8 cellular contexts compared by ENCODE assay signal in genomic region chr4:37389967-37390580, GRCh38.
A peak's percentile ranks its signal among the peaks of the same experiment; 100 is the strongest.
DNase-seq lines count a peak whose midpoint lies in the region; ATAC-seq, FAIRE-seq and TF ChIP-seq lines count a peak whose summit lies in the region.

No MANE protein-coding gene starts in this region.

- H3K4me1 ChIP-seq in DOHH2 (ENCODE audit: control insufficient read depth, low read length) (no peaks in the 10 kb centered on the region), astrocyte (ENCODE audit: insufficient read depth, low read length) (no peaks in the 10 kb centered on the region), kidney (ENCODE audit: control insufficient read depth in 1 of 2, insufficient read depth in 1 of 2, low read depth in 1 of 2, low read length in 2 of 2) (no peaks in the 10 kb centered on the region)

- H3K9me3 Mint-ChIP-seq in astrocyte (ENCODE audit: unreplicated experiment) (no peaks in the 10 kb centered on the region), type B pancreatic cell (no peaks in the 10 kb centered on the region)

- H3K36me3 ChIP-seq in DOHH2 (ENCODE audit: control insufficient read depth, low read length) (no peaks in the 10 kb centered on the region), astrocyte (ENCODE audit: insufficient read depth, low read length) (no peaks in the 10 kb centered on the region), kidney (ENCODE audit: control insufficient read depth in 1 of 2, insufficient read depth in 2 of 2, low read length in 2 of 2) (no peaks in the 10 kb centered on the region)

- H3K79me2 ChIP-seq in DOHH2 (ENCODE audit: control insufficient read depth, low read length) (no peaks in the 10 kb centered on the region), astrocyte (ENCODE audit: insufficient read depth, low read length) (no peaks in the 10 kb centered on the region)

- H3K27ac Mint-ChIP-seq in astrocyte (ENCODE audit: unreplicated experiment) (no peak overlapping the region), type B pancreatic cell (no peak overlapping the region)

- TF ChIP-seq CTCF in DOHH2 (IDR thresholded peaks at IDR 0.05; ENCODE audit: low read depth, low read length, poor library complexity, severe bottlenecking): peak; percentile 51
- peak; percentile 69 for TF ChIP-seq CTCF in astrocyte (IDR thresholded peaks at IDR 0.05; ENCODE audit: insufficient read depth, low read depth, low read length)
- peak; percentile 71 for TF ChIP-seq CTCF in kidney (IDR thresholded peaks at IDR 0.05; ENCODE audit: borderline replicate concordance, extremely low read depth, insufficient read depth)
- TF ChIP-seq CTCF in type B pancreatic cell (conservative IDR thresholded peaks at IDR 0.05): peak; percentile 94

- peaks cover 9% of the 10 kb centered on the region for H3K4me1 Mint-ChIP-seq in astrocyte (ENCODE audit: low read depth, unreplicated experiment)
- no peaks in the 10 kb centered on the region for H3K4me1 Mint-ChIP-seq in type B pancreatic cell (ENCODE audit: unreplicated experiment)

- ATAC-seq in GM19025 (IDR thresholded peaks at IDR 0.05; ENCODE audit: low read depth, unreplicated experiment) (peak; percentile 59), HG03139 (IDR thresholded peaks at IDR 0.05; ENCODE audit: unreplicated experiment) (peak; percentile 52)

- no peaks in the 10 kb centered on the region for H4K20me1 ChIP-seq in DOHH2 (ENCODE audit: control insufficient read depth, insufficient read depth, low read depth, low read length)
- H4K20me1 ChIP-seq in astrocyte (ENCODE audit: insufficient read depth, low read length): no peaks in the 10 kb centered on the region

- no peak for FAIRE-seq in astrocyte (lab: Jason Lieb, UNC)
- FAIRE-seq in kidney (lab: Jason Lieb, UNC): peak; percentile 80
- no peak for FAIRE-seq in H54 (lab: Jason Lieb, UNC)

- DNase-seq in NCI-H446 (lab: John Stamatoyannopoulos, UW): peak; percentile 50 to 75
- peak; percentile 12 for DNase-seq in astrocyte (ENCODE audit: low read depth)
- DNase-seq in kidney: no peak
- no peak for DNase-seq in type B pancreatic cell (ENCODE audit: extremely low spot score, unreplicated experiment)
- no peak for DNase-seq in H54 (ENCODE audit: insufficient read length, low spot score)

- peaks cover 6% of the 10 kb centered on the region for H3K27me3 Mint-ChIP-seq in astrocyte (ENCODE audit: low read depth, unreplicated experiment)
- H3K27me3 Mint-ChIP-seq in type B pancreatic cell: peaks cover 3% of the 10 kb centered on the region

- H3K4me3 Mint-ChIP-seq in astrocyte (ENCODE audit: unreplicated experiment) (no peak overlapping the region), type B pancreatic cell (no peak overlapping the region)

- H3K27me3 ChIP-seq in DOHH2 (ENCODE audit: control insufficient read depth, low read length) (no peaks in the 10 kb centered on the region), astrocyte (ENCODE audit: insufficient read depth, low read length) (no peaks in the 10 kb centered on the region)

- H3K27ac ChIP-seq in DOHH2 (ENCODE audit: low read depth, low read length) (no peak overlapping the region), astrocyte (ENCODE audit: low read depth, low read length) (no peak overlapping the region), kidney (ENCODE audit: low read depth in 2 of 2, low read length in 2 of 2) (no peak overlapping the region)

- no peaks in the 10 kb centered on the region for H3F3A ChIP-seq in DOHH2 (ENCODE audit: control insufficient read depth, insufficient read depth)

- H3K9ac ChIP-seq in astrocyte (ENCODE audit: low read length): no peak overlapping the region
- H3K9ac ChIP-seq in kidney (ENCODE audit: low read length in 2 of 2): no peak overlapping the region

- H3K4me2 ChIP-seq in DOHH2 (ENCODE audit: low read length) (no peak overlapping the region), astrocyte (ENCODE audit: low read length) (no peak overlapping the region)

- no peak overlapping the region for H2AFZ ChIP-seq in astrocyte (ENCODE audit: low read depth, low read length)

- TF ChIP-seq POLR2A in H54 (IDR thresholded peaks at IDR 0.05; ENCODE audit: low read depth, low read length): no peak

- intact Hi-C loops in kidney (cut with DNase I): no loop called here

- no peak overlapping the region for H3K4me3 ChIP-seq in DOHH2 (ENCODE audit: low read length)
- no peak overlapping the region for H3K4me3 ChIP-seq in astrocyte (ENCODE audit: insufficient read depth, low read depth, low read length)
- H3K4me3 ChIP-seq in kidney (ENCODE audit: low read length in 2 of 2): no peak overlapping the region

- H3K9me2 ChIP-seq in DOHH2 (replicated peaks; ENCODE audit: control insufficient read depth, low read length): no peaks in the 10 kb centered on the region

- no peaks in the 10 kb centered on the region for H3K9me3 ChIP-seq in DOHH2 (ENCODE audit: control insufficient read depth, insufficient read depth, low read length)
- no peaks in the 10 kb centered on the region for H3K9me3 ChIP-seq in astrocyte (ENCODE audit: insufficient read depth, low read depth, low read length)
- H3K9me3 ChIP-seq in kidney (ENCODE audit: control insufficient read depth in 1 of 2, low read length in 2 of 2): no peaks in the 10 kb centered on the region

- H3K36me3 Mint-ChIP-seq in astrocyte (ENCODE audit: low read depth, unreplicated experiment) (no peaks in the 10 kb centered on the region), type B pancreatic cell (no peaks in the 10 kb centered on the region)

Comparison
In these comparisons a context has a peak if more than half of its experiments do, and no peak if none do; other contexts are left out.
1. DNase-seq: peak in NCI-H446 (2 of 2) and astrocyte (single experiment); none in kidney (single experiment), type B pancreatic cell (single experiment) and H54 (single experiment).
2. Peak in every context shown above with its lines, with median percentiles within 50 percentile points of each other: CTCF ChIP-seq.